ENCODE assay signal across 19 cellular contexts in the genomic region with DNA sequence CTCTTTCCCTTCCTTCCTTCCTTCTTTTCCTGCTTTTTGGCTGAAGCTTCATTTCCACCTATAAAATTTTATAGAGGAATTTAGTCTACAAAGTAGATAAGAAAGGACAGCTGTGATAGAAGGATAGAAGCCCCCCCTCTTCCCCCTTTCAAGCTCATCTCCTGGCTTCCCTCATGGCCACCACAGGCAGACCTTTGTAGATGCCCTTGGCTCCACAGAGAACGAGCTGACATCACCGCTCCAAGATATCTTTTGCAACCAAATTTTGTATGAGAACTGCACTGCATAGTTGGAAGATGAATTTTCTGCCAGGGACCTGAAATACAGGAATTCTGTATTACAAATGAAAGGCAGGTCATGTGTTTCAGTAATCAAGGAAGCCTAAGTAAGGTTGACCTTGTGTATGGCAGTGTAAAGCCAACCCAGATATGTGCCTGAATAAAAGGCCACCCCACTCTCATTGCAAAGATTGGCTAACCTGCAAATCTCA. TPM values are rescaled to one million over a fixed set of nuclear protein-coding genes. Genes with fewer than 3 reads are reported as not detected.
A peak's percentile ranks its signal among the peaks of the same experiment; 100 is the strongest.
DNase-seq lines count a peak whose midpoint lies in the region; ATAC-seq and TF ChIP-seq lines count a peak whose summit lies in the region.
"Had no signal": no experiment of that assay in that cellular context is flagged by ENCODE, and none has a peak within 500 bp of the region (broad histone marks: within the 10 kb centered on the region; RNA-seq: fewer than 3 reads in every experiment).

No MANE protein-coding gene starts in this region.

- H3K36me3 ChIP-seq in left ventricle myocardium inferior: peaks cover 6% of the 10 kb centered on the region
- no peaks in the 10 kb centered on the region for H3K36me3 ChIP-seq in skeletal muscle tissue (ENCODE audit: control insufficient read depth in 3 of 3, insufficient read depth in 3 of 3, low read length in 3 of 3)

- ATAC-seq in left ventricle myocardium superior: peak; percentile 31
- ATAC-seq: CD8-positive, alpha-beta T cell had no signal

- H3K9me3 ChIP-seq in left ventricle myocardium inferior (replicated peaks): no peaks in the 10 kb centered on the region
- H3K9me3 ChIP-seq in skeletal muscle tissue (ENCODE audit: control insufficient read depth in 3 of 3, low read length in 3 of 3): no peaks in the 10 kb centered on the region
- H3K9me3 ChIP-seq: BLaER1, Caco-2 had no signal

- H3K4me3 ChIP-seq in left ventricle myocardium inferior (no peak overlapping the region), epithelial cell of esophagus (ENCODE audit: low read length) (no peak overlapping the region), skeletal muscle tissue (ENCODE audit: low read length in 3 of 3) (no peak overlapping the region)
- H3K4me3 ChIP-seq: BLaER1, GM23248 had no signal

- H3K27ac ChIP-seq in left ventricle myocardium inferior (replicated peaks) (no peak overlapping the region), skeletal muscle tissue (ENCODE audit: low read depth, low read length) (peak overlapping the region; percentile 52)
- H3K27ac ChIP-seq: 22Rv1, BLaER1, C4-2B, GM23248 had no signal

- DNase-seq in left ventricle myocardium superior: no peak
- no peak for DNase-seq in left ventricle myocardium inferior
- DNase-seq in epithelial cell of esophagus (ENCODE audit: low read depth): peak; percentile 27
- DNase-seq in NCI-H2107 (lab: John Stamatoyannopoulos, UW): no peak
- no peak for DNase-seq in SW480 (ENCODE audit: low spot score)
- no peak for DNase-seq in HT-29 (ENCODE audit: low spot score)
- no peak for DNase-seq in SHP77 treated with DMSO at 0.1 percent for 48 hours (lab: John Stamatoyannopoulos, UW)
- DNase-seq: Caco-2; CD4-positive, CD25-positive, alpha-beta regulatory T cell; CD8-positive, alpha-beta T cell; DMS153; DND-41; GM23248; H7; HCEC 1CT had no signal

- TF ChIP-seq CTCF in left ventricle myocardium inferior (IDR thresholded peaks at IDR 0.05; ENCODE audit: borderline replicate concordance) (no peak), epithelial cell of esophagus (IDR thresholded peaks at IDR 0.05; ENCODE audit: insufficient read depth, low read depth, low read length, missing control alignments) (no peak)

- H3K4me1 ChIP-seq in left ventricle myocardium inferior: peaks cover 49% of the 10 kb centered on the region
- H3K4me1 ChIP-seq in skeletal muscle tissue (ENCODE audit: control insufficient read depth in 3 of 3, insufficient read depth in 3 of 3, low read length in 3 of 3): peaks cover 11 to 14% (median 12%) of the 10 kb centered on the region in 3 donors
- H3K4me1 ChIP-seq: BLaER1, Caco-2 had no signal

- no peak overlapping the region for H3K9ac ChIP-seq in skeletal muscle tissue (ENCODE audit: low read depth in 1 of 3, low read length in 3 of 3)
- H3K9ac ChIP-seq: BLaER1, GM23248 had no signal

- intact Hi-C loops in left ventricle myocardium superior (cut with micrococcal nuclease): no loop called here
- intact Hi-C loops in left ventricle myocardium inferior (cut with micrococcal nuclease): no loop called here

- H3K27me3 ChIP-seq in left ventricle myocardium inferior (ENCODE audit: low read depth) (no peaks in the 10 kb centered on the region), skeletal muscle tissue (ENCODE audit: control insufficient read depth in 3 of 3, insufficient read depth in 3 of 3, low read length in 3 of 3) (no peaks in the 10 kb centered on the region)
- H3K27me3 ChIP-seq: BLaER1 had no signal

RNA-seq across cellular contexts. Expression of a gene that starts 57.0 kb away (rescaled TPM):
- total RNA-seq in left ventricle myocardium superior: 28.6 TPM
- 84.9 TPM for total RNA-seq in left ventricle myocardium inferior
- total RNA-seq in skeletal muscle tissue: 29.2 TPM
- 1.2 and 1.8 TPM in 2 replicates for total RNA-seq in HT-29 (2014; rRNA removed; shearing (Covaris generic))

Comparison
In these comparisons a context has a peak if more than half of its experiments do, and no peak if none do; other contexts are left out.
1. RNA of a gene that starts 57.0 kb away (total RNA-seq): 84.9 TPM in left ventricle myocardium inferior (single experiment), 29.2 TPM in skeletal muscle tissue (single experiment) and 28.6 TPM in left ventricle myocardium superior (single experiment); 1.2 to 1.8 TPM in HT-29; every median in the first group is over 10 times any median in the second.